32 cellular contexts compared by ENCODE assay signal in genomic region chr5:143239877-143240518, GRCh38.
"Had no signal": no experiment of that assay in that cellular context is flagged by ENCODE, and none has a peak within 500 bp of the region (broad histone marks: within the 10 kb centered on the region; RNA-seq: fewer than 3 reads in every experiment).

No MANE protein-coding gene starts in this region.

- DNase-seq: activated B cell treated with CpG ODN at 0.5 μM for 24 hours; activated CD4-positive, alpha-beta T cell treated with anti-CD3 and anti-CD28 coated beads, Interleukin-2, amount 50 U/mL, for 1 hour; activated CD8-positive, alpha-beta T cell treated with anti-CD3 and anti-CD28 coated beads for 36 hours; activated naive CD4-positive, alpha-beta T cell treated with Interleukin-2 at 50 U/mL for 16 hours; activated T-cell treated with anti-CD3 and anti-CD28 coated beads for 4 hours; activated T-cell treated with anti-CD3 and anti-CD28 coated beads, Interleukin-2, amount 50 U/mL, for 72 hours; aorta; body of pancreas; dermis blood vessel endothelial cell; effector CD4-positive, alpha-beta T cell; left ventricle myocardium superior; mammary epithelial cell; naive B cell; nephron progenitor cell; retina; sigmoid colon; small intestine; stimulated activated CD4-positive, alpha-beta T cell treated with anti-CD3 and anti-CD28 coated beads, Interleukin-4, amount 100 ng/mL, for 4 hours; stimulated activated CD8-positive, alpha-beta memory T cell treated with anti-CD3 and anti-CD28 coated beads, Interleukin-4, amount 100 ng/mL, for 48 hours; stimulated activated naive CD8-positive, alpha-beta T cell treated with anti-CD3 and anti-CD28 coated beads, Interleukin-15, amount 100 ng/mL, for 72 hours; substantia nigra; uterus had no signal

- H3K4me3 ChIP-seq: body of pancreas, esophagus muscularis mucosa, prostate gland, sigmoid colon, uterus had no signal

- H3K27me3 ChIP-seq: body of pancreas, esophagus muscularis mucosa, neutrophil, sigmoid colon, uterus had no signal

- H3K9me3 Mint-ChIP-seq: activated B cell treated with CpG ODN at 0.5 μM for 24 hours; activated CD8-positive, alpha-beta T cell treated with anti-CD3 and anti-CD28 coated beads for 36 hours; stimulated activated memory B cell treated with anti-CD40 and anti-IgM and Interleukin-4, amounts not matched to agents 10 μg/mL and 1 μg/mL and 100 μg/mL, for 72 hours had no signal

- H3K27me3 Mint-ChIP-seq: activated B cell treated with CpG ODN at 0.5 μM for 24 hours; activated CD8-positive, alpha-beta T cell treated with anti-CD3 and anti-CD28 coated beads for 36 hours; naive B cell; stimulated activated memory B cell treated with anti-CD40 and anti-IgM and Interleukin-4, amounts not matched to agents 10 μg/mL and 1 μg/mL and 100 μg/mL, for 72 hours; stimulated activated naive CD8-positive, alpha-beta T cell treated with anti-CD3 and anti-CD28 coated beads, Interleukin-15, amount 100 ng/mL, for 72 hours; type B pancreatic cell had no signal

- H3K4me3 Mint-ChIP-seq: activated B cell treated with CpG ODN at 0.5 μM for 24 hours; activated CD8-positive, alpha-beta T cell treated with anti-CD3 and anti-CD28 coated beads for 36 hours; activated naive CD8-positive, alpha-beta T cell; activated T-cell treated with anti-CD3 and anti-CD28 coated beads, Interleukin-2, amount 50 U/mL, for 72 hours; mesothelial cell of epicardium; naive B cell; nephron progenitor cell; stimulated activated memory B cell treated with anti-CD40 and anti-IgM and Interleukin-4, amounts not matched to agents 10 μg/mL and 1 μg/mL and 100 μg/mL, for 72 hours; stimulated activated naive CD8-positive, alpha-beta T cell treated with anti-CD3 and anti-CD28 coated beads, Interleukin-15, amount 100 ng/mL, for 72 hours; T-helper 2 cell treated with Interferon-gamma antibody and Interleukin-4, amounts not matched to agents 5 μg/mL and 100 μg/mL, for 36 hours; type B pancreatic cell had no signal

- H3K27ac Mint-ChIP-seq: activated B cell treated with CpG ODN at 0.5 μM for 24 hours; activated CD8-positive, alpha-beta T cell treated with anti-CD3 and anti-CD28 coated beads for 36 hours; activated naive CD8-positive, alpha-beta T cell; activated T-cell treated with anti-CD3 and anti-CD28 coated beads, Interleukin-2, amount 50 U/mL, for 72 hours; nephron progenitor cell; stimulated activated memory B cell treated with anti-CD40 and anti-IgM and Interleukin-4, amounts not matched to agents 10 μg/mL and 1 μg/mL and 100 μg/mL, for 72 hours; stimulated activated naive CD8-positive, alpha-beta T cell treated with anti-CD3 and anti-CD28 coated beads, Interleukin-15, amount 100 ng/mL, for 72 hours; T-helper 2 cell treated with Interferon-gamma antibody and Interleukin-4, amounts not matched to agents 5 μg/mL and 100 μg/mL, for 36 hours; type B pancreatic cell had no signal

- ATAC-seq: activated CD8-positive, alpha-beta T cell treated with anti-CD3 and anti-CD28 coated beads for 36 hours; activated T-cell treated with anti-CD3 and anti-CD28 coated beads, Interleukin-2, amount 50 U/mL, for 72 hours; body of pancreas; left ventricle myocardium superior; stimulated activated memory B cell treated with anti-CD40 and anti-IgM and Interleukin-4, amounts not matched to agents 10 μg/mL and 1 μg/mL and 100 μg/mL, for 72 hours; stimulated activated naive CD8-positive, alpha-beta T cell treated with anti-CD3 and anti-CD28 coated beads, Interleukin-15, amount 100 ng/mL, for 72 hours had no signal

- H3K4me1 ChIP-seq: prostate gland, uterus had no signal

- H3K9me3 ChIP-seq: body of pancreas, esophagus muscularis mucosa, neutrophil, prostate gland, sigmoid colon, uterus had no signal

- H3K27ac ChIP-seq: body of pancreas, esophagus muscularis mucosa, neutrophil, prostate gland, sigmoid colon, uterus had no signal

- FAIRE-seq: colon, frontal cortex, small intestine had no signal

- H3K4me1 Mint-ChIP-seq: activated B cell treated with CpG ODN at 0.5 μM for 24 hours; naive B cell; stimulated activated memory B cell treated with anti-CD40 and anti-IgM and Interleukin-4, amounts not matched to agents 10 μg/mL and 1 μg/mL and 100 μg/mL, for 72 hours; stimulated activated naive CD8-positive, alpha-beta T cell treated with anti-CD3 and anti-CD28 coated beads, Interleukin-15, amount 100 ng/mL, for 72 hours had no signal

- H3K36me3 Mint-ChIP-seq: mesothelial cell of epicardium; stimulated activated memory B cell treated with anti-CD40 and anti-IgM and Interleukin-4, amounts not matched to agents 10 μg/mL and 1 μg/mL and 100 μg/mL, for 72 hours; type B pancreatic cell had no signal

- H3K36me3 ChIP-seq: esophagus muscularis mucosa, neutrophil, prostate gland, sigmoid colon, uterus had no signal
